In the genomic region with DNA sequence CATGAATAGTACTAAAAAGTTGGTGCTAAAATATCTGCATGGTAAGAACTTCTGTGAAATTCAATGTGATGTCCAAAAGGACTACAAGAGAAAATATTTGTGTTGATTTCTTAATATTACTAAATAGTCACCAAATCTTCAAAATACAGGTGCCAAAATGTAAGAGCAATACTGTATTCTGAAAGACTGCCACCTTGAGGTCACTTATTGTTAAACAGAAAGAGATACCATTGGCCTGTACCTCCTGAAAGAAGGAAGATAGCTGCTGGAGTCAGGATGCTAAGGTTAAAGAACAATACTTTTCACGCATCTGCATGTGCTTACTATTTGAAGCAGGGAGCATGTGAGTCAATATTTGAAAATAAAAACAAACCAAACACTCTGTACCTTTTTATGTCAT, we compare ENCODE assay signal across 10 cellular contexts.
DNase-seq lines count a peak whose midpoint lies in the region; ATAC-seq, FAIRE-seq and TF ChIP-seq lines count a peak whose summit lies in the region.
"Had no signal": no experiment of that assay in that cellular context is flagged by ENCODE, and none has a peak within 500 bp of the region (broad histone marks: within the 10 kb centered on the region; RNA-seq: fewer than 3 reads in every experiment).

No MANE protein-coding gene starts in this region.

- no peak overlapping the region for H3K27ac ChIP-seq in astrocyte (ENCODE audit: low read depth, low read length)
- H3K27ac ChIP-seq: neutrophil had no signal

- no peak overlapping the region for H3K27ac Mint-ChIP-seq in astrocyte (ENCODE audit: unreplicated experiment)
- no peak overlapping the region for H3K27ac Mint-ChIP-seq in neural crest cell (ENCODE audit: unreplicated experiment)

- no peaks in the 10 kb centered on the region for H3K36me3 Mint-ChIP-seq in astrocyte (ENCODE audit: low read depth, unreplicated experiment)
- no peaks in the 10 kb centered on the region for H3K36me3 Mint-ChIP-seq in neural crest cell (ENCODE audit: low read depth)

- no peak overlapping the region for H2AFZ ChIP-seq in astrocyte (ENCODE audit: low read depth, low read length)

- H3K4me1 Mint-ChIP-seq in astrocyte (ENCODE audit: low read depth, unreplicated experiment) (no peaks in the 10 kb centered on the region), neural crest cell (peaks cover 10% of the 10 kb centered on the region)

- H3K27me3 Mint-ChIP-seq in astrocyte (ENCODE audit: low read depth, unreplicated experiment) (no peaks in the 10 kb centered on the region), neural crest cell (ENCODE audit: low read depth) (no peaks in the 10 kb centered on the region)

- H4K20me1 ChIP-seq in astrocyte (ENCODE audit: insufficient read depth, low read length) = no peaks in the 10 kb centered on the region

- H3K9ac ChIP-seq in astrocyte (ENCODE audit: low read length) = no peak overlapping the region

- no peak for ATAC-seq in HG03460 (IDR thresholded peaks at IDR 0.05; ENCODE audit: unreplicated experiment)

- H3K4me3 Mint-ChIP-seq in astrocyte (ENCODE audit: unreplicated experiment) (no peak overlapping the region), neural crest cell (no peak overlapping the region)

- H3K4me3 ChIP-seq in astrocyte (ENCODE audit: insufficient read depth, low read depth, low read length) = no peak overlapping the region

- no peaks in the 10 kb centered on the region for H3K4me1 ChIP-seq in astrocyte (ENCODE audit: insufficient read depth, low read length)

- no peaks in the 10 kb centered on the region for H3K79me2 ChIP-seq in astrocyte (ENCODE audit: insufficient read depth, low read length)

- FAIRE-seq in astrocyte (lab: Jason Lieb, UNC) = no peak

- no peaks in the 10 kb centered on the region for H3K27me3 ChIP-seq in astrocyte (ENCODE audit: insufficient read depth, low read length)
- H3K27me3 ChIP-seq: neutrophil had no signal

- H3K9me3 Mint-ChIP-seq in astrocyte (ENCODE audit: unreplicated experiment) (no peaks in the 10 kb centered on the region), neural crest cell (peaks cover 6% of the 10 kb centered on the region)

- TF ChIP-seq CTCF in astrocyte (IDR thresholded peaks at IDR 0.05; ENCODE audit: insufficient read depth, low read depth, low read length) = peak; percentile 37
- peak; percentile 54 for TF ChIP-seq CTCF in neural crest cell (conservative IDR thresholded peaks at IDR 0.05)

- H3K9me3 ChIP-seq in astrocyte (ENCODE audit: insufficient read depth, low read depth, low read length) = no peaks in the 10 kb centered on the region
- H3K9me3 ChIP-seq: neutrophil had no signal

- DNase-seq in NCI-H1694 treated with DMSO at 0.1 percent for 48 hours (lab: John Stamatoyannopoulos, UW) = peak; percentile 15
- no peak for DNase-seq in NCI-H1694 (lab: John Stamatoyannopoulos, UW)
- peak; percentile 11 for DNase-seq in HT1080 (ENCODE audit: low read depth)
- DNase-seq in astrocyte (ENCODE audit: low read depth) = peak; percentile 2
- DNase-seq in neural crest cell (ENCODE audit: low read depth, low spot score) = no peak
- no peak for DNase-seq in dermis blood vessel endothelial cell
- no peak for DNase-seq in activated effector memory CD4-positive, alpha-beta T cell treated with anti-CD3 and anti-CD28 coated beads, Interleukin-2, amount 50 U/mL, for 16 hours
- DNase-seq: head of caudate nucleus had no signal

- H3K4me2 ChIP-seq in astrocyte (ENCODE audit: low read length) = no peak overlapping the region

- no peaks in the 10 kb centered on the region for H3K36me3 ChIP-seq in astrocyte (ENCODE audit: insufficient read depth, low read length)
- H3K36me3 ChIP-seq: neutrophil had no signal

Comparison
In these comparisons a context has a peak if more than half of its experiments do, and no peak if none do; other contexts are left out.
1. DNase-seq: peak in NCI-H1694 treated with DMSO at 0.1 percent for 48 hours (single experiment), HT1080 (single experiment) and astrocyte (single experiment); none in NCI-H1694 (single experiment), neural crest cell (single experiment), dermis blood vessel endothelial cell (single experiment) and activated effector memory CD4-positive, alpha-beta T cell treated with anti-CD3 and anti-CD28 coated beads, Interleukin-2, amount 50 U/mL, for 16 hours (single experiment).